ENCODE assay signal across 23 cellular contexts in genomic region chr6:62362097-62362496, GRCh38.
DNase-seq lines count a peak whose midpoint lies in the region; ATAC-seq, FAIRE-seq and TF ChIP-seq lines count a peak whose summit lies in the region.
"Had no signal": no experiment of that assay in that cellular context is flagged by ENCODE, and none has a peak within 500 bp of the region (broad histone marks: within the 10 kb centered on the region; RNA-seq: fewer than 3 reads in every experiment).

No MANE protein-coding gene starts in this region.

- no peak for FAIRE-seq in HepG2 (lab: Jason Lieb, UNC)
- FAIRE-seq: A204.1, D721Med, G401.6, GM12891, GM19239 had no signal

- H4K20me1 ChIP-seq in HepG2 (ENCODE audit: insufficient read depth, low read length) (no peaks in the 10 kb centered on the region), neural cell (ENCODE audit: insufficient read depth) (no peaks in the 10 kb centered on the region)
- H4K20me1 ChIP-seq: BLaER1 had no signal

- WGBS in HepG2 (ENCODE audit: low lambda C conversion rate) = 2% methylated on average over 1 of the region's 1 CpG
- 64% methylated on average over 1 of the region's 1 CpG for WGBS in right lobe of liver (ENCODE audit: insufficient coverage, low coverage, low lambda C conversion rate, missing lambda C conversion rate)
- WGBS in suprapubic skin = 53% methylated on average over 1 of the region's 1 CpG

- no peak for TF ChIP-seq CTCF in HepG2 (CRISPR knock-in tag; IDR thresholded peaks at IDR 0.05)
- no peak for TF ChIP-seq CTCF in right lobe of liver (IDR thresholded peaks at IDR 0.05)
- no peak for TF ChIP-seq CTCF in neural cell (IDR thresholded peaks at IDR 0.05; ENCODE audit: poor library complexity, severe bottlenecking)
- no peak for TF ChIP-seq CTCF in suprapubic skin (IDR thresholded peaks at IDR 0.05)

- H3K36me3 ChIP-seq in HepG2 (replicated peaks in 1 of 2; ENCODE audit: control insufficient read depth in 1 of 2, insufficient read depth in 2 of 2, low read length in 2 of 2) (no peaks in the 10 kb centered on the region), right lobe of liver (no peaks in the 10 kb centered on the region), neural cell (ENCODE audit: insufficient read depth, low read length) (no peaks in the 10 kb centered on the region), neuron (ENCODE audit: insufficient read depth, low read length) (no peaks in the 10 kb centered on the region), suprapubic skin (no peaks in the 10 kb centered on the region)
- H3K36me3 ChIP-seq: BE2C, BLaER1 had no signal

- TF ChIP-seq RAD21 in HepG2 (CRISPR knock-in tag; IDR thresholded peaks at IDR 0.05) = no peak
- TF ChIP-seq RAD21 in neural cell (conservative IDR thresholded peaks at IDR 0.05) = no peak

- H3K27ac ChIP-seq in HepG2 (ENCODE audit: extremely low read length, insufficient read depth, low read length) = no peak overlapping the region
- H3K27ac ChIP-seq in right lobe of liver = no peak overlapping the region
- peak overlapping the region; percentile 79 for H3K27ac ChIP-seq in neural cell (ENCODE audit: low read length)
- no peak overlapping the region for H3K27ac ChIP-seq in suprapubic skin
- H3K27ac ChIP-seq: BLaER1 had no signal

- no peak overlapping the region for H3K4me2 ChIP-seq in HepG2 (ENCODE audit: low read depth, low read length)
- peak overlapping the region; percentile 5 for H3K4me2 ChIP-seq in neural cell (ENCODE audit: low read length)
- H3K4me2 ChIP-seq: BLaER1 had no signal

- H3K27me3 ChIP-seq in HepG2 (ENCODE audit: control insufficient read depth in 1 of 2, insufficient read depth in 2 of 2, low read length in 2 of 2) (no peaks in the 10 kb centered on the region), right lobe of liver (no peaks in the 10 kb centered on the region), neural cell (ENCODE audit: insufficient read depth, low read depth, low read length) (no peaks in the 10 kb centered on the region), neuron (ENCODE audit: insufficient read depth, low read length) (no peaks in the 10 kb centered on the region), suprapubic skin (no peaks in the 10 kb centered on the region)
- H3K27me3 ChIP-seq: BE2C, BLaER1 had no signal

- H3F3A ChIP-seq in neural cell (ENCODE audit: insufficient read depth, low read length, poor library complexity, severe bottlenecking) = peaks cover 8% of the 10 kb centered on the region

- in situ Hi-C loops in HepG2 (cut with HindIII; ENCODE audit: extremely low pct_ligation_motif_present, low pct_unique_long_range_greater_than_20kb) = no loop called here

- no peaks in the 10 kb centered on the region for H3K4me1 ChIP-seq in HepG2 (ENCODE audit: insufficient read depth, low read length)
- no peaks in the 10 kb centered on the region for H3K4me1 ChIP-seq in right lobe of liver
- H3K4me1 ChIP-seq in neuron (ENCODE audit: insufficient read depth, low read length) = no peaks in the 10 kb centered on the region
- H3K4me1 ChIP-seq in suprapubic skin = no peaks in the 10 kb centered on the region
- H3K4me1 ChIP-seq: BE2C, Caco-2 had no signal

- POLR2A ChIA-PET in HepG2 (lab: Yijun Ruan, JAX) = no interaction called here

- DNase-seq in HepG2 (ENCODE audit: low spot score) (no peak), right lobe of liver (no peak), suprapubic skin (ENCODE audit: low spot score in 2 of 2) (no peak), left ventricle myocardium superior (no peak)
- DNase-seq: 8988T; ACHN; BE2C; C1 segment of cervical spinal cord; Caco-2; Calu3; CD4-positive, CD25-positive, alpha-beta regulatory T cell; CD8-positive, alpha-beta T cell; DMS79 treated with DMSO at 0.1 percent for 48 hours; GF-D8 had no signal

- H3K79me2 ChIP-seq in HepG2 (ENCODE audit: insufficient read depth, low read length) (no peaks in the 10 kb centered on the region), neural cell (replicated peaks; ENCODE audit: insufficient read depth, low read length) (no peaks in the 10 kb centered on the region)

- H3K9ac ChIP-seq in HepG2 (ENCODE audit: insufficient read depth, low read depth, low read length) (no peak overlapping the region), neural cell (ENCODE audit: low read length) (peak overlapping the region; percentile 15)
- H3K9ac ChIP-seq: BLaER1 had no signal

- ATAC-seq in HepG2 (no peak), right lobe of liver (no peak), left ventricle myocardium superior (no peak), GM21515 (IDR thresholded peaks at IDR 0.05; ENCODE audit: unreplicated experiment) (no peak)
- ATAC-seq: CD8-positive, alpha-beta T cell had no signal

- H3K9me2 ChIP-seq in neural cell (ENCODE audit: insufficient read depth, low read length) = no peaks in the 10 kb centered on the region

- no peak overlapping the region for H2AFZ ChIP-seq in HepG2 (ENCODE audit: low read length)
- H2AFZ ChIP-seq in neural cell (ENCODE audit: low read depth, low read length) = no peak overlapping the region
- peak overlapping the region; percentile 26 for H2AFZ ChIP-seq in neuron (ENCODE audit: low read depth, low read length)

- intact Hi-C loops in HepG2 (cut with micrococcal nuclease; ENCODE audit: unreplicated experiment) = no loop called here
- intact Hi-C loops in right lobe of liver (cut with DNase I) = no loop called here
- intact Hi-C loops in left ventricle myocardium superior (cut with micrococcal nuclease) = no loop called here

- H3K9me3 ChIP-seq in HepG2 (ENCODE audit: low read length) = no peaks in the 10 kb centered on the region
- no peaks in the 10 kb centered on the region for H3K9me3 ChIP-seq in right lobe of liver
- no peaks in the 10 kb centered on the region for H3K9me3 ChIP-seq in neural cell (ENCODE audit: low read length)
- no peaks in the 10 kb centered on the region for H3K9me3 ChIP-seq in neuron (ENCODE audit: low read length)
- H3K9me3 ChIP-seq in suprapubic skin = no peaks in the 10 kb centered on the region
- H3K9me3 ChIP-seq: BE2C, BLaER1, Caco-2 had no signal

- TF ChIP-seq POLR2A in HepG2 (IDR thresholded peaks at IDR 0.05; ENCODE audit: insufficient read depth in 1 of 2, low read depth in 2 of 2, low read length in 2 of 2) (no peak), right lobe of liver (IDR thresholded peaks at IDR 0.05) (no peak), suprapubic skin (IDR thresholded peaks at IDR 0.05) (no peak)

- H3K4me3 ChIP-seq in HepG2 (replicated peaks in 1 of 3; ENCODE audit: insufficient read depth in 1 of 3, low read depth in 2 of 3, low read length in 3 of 3) = no peak overlapping the region
- no peak overlapping the region for H3K4me3 ChIP-seq in right lobe of liver
- H3K4me3 ChIP-seq in neural cell (ENCODE audit: low read length) = peak overlapping the region; percentile 19
- H3K4me3 ChIP-seq in neuron (ENCODE audit: low read length) = no peak overlapping the region
- no peak overlapping the region for H3K4me3 ChIP-seq in suprapubic skin
- H3K4me3 ChIP-seq: BLaER1 had no signal

- CTCF ChIA-PET in HepG2 (lab: Yijun Ruan, JAX; ENCODE audit: low intra/inter-chr PET ratio, low total read pairs) = no interaction called here

- BruUV-seq in HepG2 (replicated peaks; lab: Mats Ljungman, UMichigan) = no TSS peak

- TF ChIP-seq EP300 in HepG2 (IDR thresholded peaks at IDR 0.05; ENCODE audit: low read depth in 2 of 2, low read length in 2 of 2) = no peak
- no peak for TF ChIP-seq EP300 in HepG2 (CRISPR knock-in tag; IDR thresholded peaks at IDR 0.05; ENCODE audit: borderline replicate concordance)
- peak; percentile 99 for TF ChIP-seq EP300 in neural cell (conservative IDR thresholded peaks at IDR 0.05; ENCODE audit: poor library complexity, severe bottlenecking)
- no peak for TF ChIP-seq EP300 in suprapubic skin (IDR thresholded peaks at IDR 0.05)

TF ChIP-seq in HepG2, 621 proteins besides CTCF, POLR2A, EP300 and RAD21 (continues in another document):
- TF ChIP-seq ZNF879 (CRISPR knock-in tag; IDR thresholded peaks at IDR 0.05) (no peak), ZNF660 (CRISPR knock-in tag; IDR thresholded peaks at IDR 0.05; ENCODE audit: borderline replicate concordance, low read depth) (no peak), MAFK (conservative IDR thresholded peaks at IDR 0.05 in 1 of 2, IDR thresholded peaks at IDR 0.05 in 1 of 2; ENCODE audit: low read length in 2 of 2) (peak; percentile 34 to 39; a peak in 2 of 4 replicates)

TF ChIP-seq in neural cell, 6 proteins besides CTCF, POLR2A, EP300 and RAD21:
- TF ChIP-seq EZH2 (IDR thresholded peaks at IDR 0.05; ENCODE audit: borderline replicate concordance, insufficient read depth, low read length, poor library complexity, severe bottlenecking) (no peak), REST (IDR thresholded peaks at IDR 0.05; ENCODE audit: borderline replicate concordance) (peak; percentile 99), MXI1 (conservative IDR thresholded peaks at IDR 0.05; ENCODE audit: poor library complexity, severe bottlenecking) (no peak), POLR2AphosphoS5 (IDR thresholded peaks at IDR 0.05) (peak; percentile 91), TAF1 (IDR thresholded peaks at IDR 0.05; ENCODE audit: low read depth) (no peak)
TF ChIP-seq in neural cell: peak in this region for 2.
